In genomic region chr16:1677942-1678499, GRCh38 we compare ENCODE assay signal across 8 cellular contexts. TPM values are rescaled to one million over a fixed set of nuclear protein-coding genes. Genes with fewer than 3 reads are reported as not detected.
DNase-seq lines count a peak whose midpoint lies in the region; ATAC-seq and TF ChIP-seq lines count a peak whose summit lies in the region.

Gene JPT2, plus strand, starts transcription at chr16:1678279. Its CDS starts 34 bp downstream, at chr16:1678313.

- TF ChIP-seq CTCF in OCI-LY3 (IDR thresholded peaks at IDR 0.05; ENCODE audit: low read depth, low read length) (no peak), epithelial cell of esophagus (IDR thresholded peaks at IDR 0.05; ENCODE audit: insufficient read depth, low read depth, low read length, missing control alignments) (no peak), mucosa of descending colon (IDR thresholded peaks at IDR 0.05) (no peak)

- peaks cover 14% of the 10 kb centered on the region for H4K20me1 ChIP-seq in OCI-LY3 (ENCODE audit: insufficient read depth, low read length)

- peaks cover 20% of the 10 kb centered on the region for H3K36me3 ChIP-seq in OCI-LY3 (replicated peaks; ENCODE audit: low read depth, low read length)
- H3K36me3 ChIP-seq in mucosa of descending colon (ENCODE audit: low read depth): no peaks in the 10 kb centered on the region

- peaks cover 8% of the 10 kb centered on the region; the same call in 1 of the 2 replicates for H3K4me1 ChIP-seq in OCI-LY3 (ENCODE audit: low read length)
- peaks cover 16% of the 10 kb centered on the region for H3K4me1 ChIP-seq in mucosa of descending colon (ENCODE audit: low read depth)

- H3K4me3 ChIP-seq in OCI-LY3 (ENCODE audit: low read length) (peak within 1 kb of the TSS; percentile 88), epithelial cell of esophagus (ENCODE audit: low read length) (peak within 1 kb of the TSS; percentile 81), mucosa of descending colon (peak within 1 kb of the TSS; percentile 59)

- ATAC-seq in GM21515 (IDR thresholded peaks at IDR 0.05; ENCODE audit: unreplicated experiment): peak; percentile 93
- peak; percentile 98 for ATAC-seq in mucosa of descending colon

- H3K9me3 ChIP-seq in OCI-LY3 (ENCODE audit: insufficient read depth, low read length) (no peaks in the 10 kb centered on the region), mucosa of descending colon (no peaks in the 10 kb centered on the region)

- H3K27me3 ChIP-seq in OCI-LY3 (ENCODE audit: low read depth, low read length): no peaks in the 10 kb centered on the region

- no peak within 1 kb of the TSS for H2AFZ ChIP-seq in OCI-LY3 (ENCODE audit: low read depth, low read length)

- H3K79me2 ChIP-seq in OCI-LY3 (ENCODE audit: low read length): peaks cover 49% of the 10 kb centered on the region

- H3K9ac ChIP-seq in OCI-LY3 (ENCODE audit: low read length): peak within 1 kb of the TSS; percentile 87

- peak; percentile 99 for DNase-seq in D341Med (ENCODE audit: low spot score)
- DNase-seq in HuH-7.5 (ENCODE audit: low spot score): peak; percentile 97
- peak; percentile 98 for DNase-seq in activated CD8-positive, alpha-beta memory T cell treated with anti-CD3 and anti-CD28 coated beads, Interleukin-2, amount 50 U/mL, for 48 hours
- DNase-seq in epithelial cell of esophagus (ENCODE audit: low read depth): peak; percentile 100
- DNase-seq in mucosa of descending colon: peak; percentile 98
- peak; percentile 84 to 88 for DNase-seq in stimulated activated CD8-positive, alpha-beta memory T cell treated with anti-CD3 and anti-CD28 coated beads, Interleukin-4, amount 100 ng/mL, for 1 hour (ENCODE audit: low read depth in 2 of 2, low spot score in 1 of 2)

- peak within 1 kb of the TSS; percentile 39 for H3K27ac ChIP-seq in OCI-LY3 (ENCODE audit: low read length)

- peak within 1 kb of the TSS; percentile 92 for H3K4me2 ChIP-seq in OCI-LY3 (ENCODE audit: low read length)

- intact Hi-C loops in mucosa of descending colon (cut with DNase I, micrococcal nuclease): no loop called here

RNA-seq across cellular contexts. Expression of gene JPT2, which starts in this region (rescaled TPM):
- 10 to 100 TPM; 44.0 to 58.5 (median 57.3) TPM for total RNA-seq in mucosa of descending colon

Comparison
In these comparisons a context has a peak if more than half of its experiments do, and no peak if none do; other contexts are left out.
1. Peak in every context shown above with its lines: DNase-seq, ATAC-seq, H3K4me3 ChIP-seq and H3K27ac ChIP-seq.